In the genomic region with DNA sequence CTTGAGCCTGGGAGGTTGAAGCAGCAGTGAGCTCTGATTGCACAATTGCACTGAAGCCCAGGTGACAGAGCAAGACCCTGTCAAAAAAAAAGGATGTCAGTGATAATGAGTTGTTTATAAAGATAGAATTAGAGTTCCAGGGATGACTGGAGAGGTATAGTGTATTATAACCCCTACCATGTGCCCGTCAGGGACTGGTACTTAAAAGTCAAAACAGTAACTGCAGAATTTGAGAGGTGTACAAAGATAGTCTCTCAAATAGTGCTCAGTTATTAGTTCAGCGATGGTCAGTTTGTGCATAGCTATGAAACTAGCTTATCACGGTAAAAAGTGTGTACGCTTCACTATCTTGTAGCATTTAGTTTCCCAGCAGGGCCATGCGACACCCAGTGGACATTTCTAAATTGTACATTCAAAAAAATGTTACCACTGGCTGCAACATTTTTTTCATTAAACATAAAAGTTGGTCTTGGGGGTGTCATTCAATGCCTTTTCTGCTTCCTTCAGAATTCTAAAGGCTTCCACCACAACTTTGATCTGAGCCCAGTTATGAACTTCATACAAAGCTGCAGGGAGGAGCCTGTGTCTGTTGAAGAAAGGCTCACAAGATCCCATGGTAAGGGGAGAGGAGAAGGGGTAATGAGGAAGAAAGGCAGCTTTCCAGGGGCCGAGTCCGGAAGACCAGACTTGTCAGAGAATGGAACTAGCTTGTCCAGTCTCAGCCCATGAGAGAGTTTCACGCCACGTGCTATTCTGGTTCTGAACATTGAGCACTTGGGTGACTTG, we compare ENCODE assay signal across 9 cellular contexts. TPM values are rescaled to one million over a fixed set of nuclear protein-coding genes. Genes with fewer than 3 reads are reported as not detected.
DNase-seq lines count a peak whose midpoint lies in the region; ATAC-seq and TF ChIP-seq lines count a peak whose summit lies in the region.
"Had no signal": no experiment of that assay in that cellular context is flagged by ENCODE, and none has a peak within 500 bp of the region (broad histone marks: within the 10 kb centered on the region; RNA-seq: fewer than 3 reads in every experiment).

No MANE protein-coding gene starts in this region.

- H3T11ph ChIP-seq in H9 (ENCODE audit: low read length) = no peak overlapping the region

- H3K36me3 Mint-ChIP-seq in H9 (ENCODE audit: insufficient read depth in 1 of 3, low read depth in 3 of 3) = no peaks in the 10 kb centered on the region; a peak in 1 of 7 replicates

- H3K4me3 ChIP-seq in BE2C (ENCODE audit: low read depth, low read length) = no peak overlapping the region
- H3K4me3 ChIP-seq in SU-DHL-6 (ENCODE audit: insufficient read depth, low read length, poor library complexity, severe bottlenecking) = no peak overlapping the region
- no peak overlapping the region for H3K4me3 ChIP-seq in gastroesophageal sphincter

- H3K14ac ChIP-seq in H9 (ENCODE audit: insufficient read depth, low read length) = no peak overlapping the region

- no peak overlapping the region for H4K5ac ChIP-seq in H9 (ENCODE audit: insufficient read length, low read depth, low read length)

- no peak for DNase-seq in BE2C
- DNase-seq in H9 = no peak
- DNase-seq in hepatic stellate cell (ENCODE audit: low spot score) = peak; percentile 61
- no peak for DNase-seq in head of caudate nucleus
- DNase-seq: NCI-H2029 treated with DMSO at 0.1 percent for 48 hours had no signal

- H3F3A ChIP-seq in SU-DHL-6 (ENCODE audit: insufficient read depth) = no peaks in the 10 kb centered on the region

- H3K79me2 ChIP-seq in H9 (ENCODE audit: insufficient read depth, low read length) = no peaks in the 10 kb centered on the region
- H3K79me2 ChIP-seq in SU-DHL-6 (ENCODE audit: insufficient read depth, low read length) = no peaks in the 10 kb centered on the region

- no peaks in the 10 kb centered on the region for H3K27me3 ChIP-seq in BE2C
- H3K27me3 ChIP-seq in H9 (ENCODE audit: insufficient read depth, low read length) = no peaks in the 10 kb centered on the region
- no peaks in the 10 kb centered on the region for H3K27me3 ChIP-seq in SU-DHL-6 (ENCODE audit: low read length)
- H3K27me3 ChIP-seq in gastroesophageal sphincter = no peaks in the 10 kb centered on the region

- H2AFZ ChIP-seq in H9 (ENCODE audit: low read length) = no peak overlapping the region
- H2AFZ ChIP-seq in SU-DHL-6 (ENCODE audit: low read depth, low read length, severe bottlenecking) = no peak overlapping the region

- no peak overlapping the region for H3K18ac ChIP-seq in H9 (ENCODE audit: insufficient read length, low read depth, low read length)

- no peak overlapping the region for H2BK5ac ChIP-seq in H9 (ENCODE audit: insufficient read length, low read length)

- H3K9ac ChIP-seq in H9 (ENCODE audit: extremely low read depth, insufficient read length, low read length) = no peak overlapping the region
- H3K9ac ChIP-seq in SU-DHL-6 (ENCODE audit: low read length) = no peak overlapping the region

- H2BK20ac ChIP-seq in H9 (ENCODE audit: low read depth, low read length, poor library complexity, severe bottlenecking) = no peak overlapping the region

- H3K27ac Mint-ChIP-seq in H9 = no peak overlapping the region

- H3K56ac ChIP-seq in H9 (ENCODE audit: insufficient read length, low read depth, low read length) = no peak overlapping the region

- WGBS in H9 (ENCODE audit: extremely low coverage, insufficient read length, low lambda C conversion rate) = no CpG with 5 or more reads among the region's 9 CpGs
- WGBS in gastroesophageal sphincter (ENCODE audit: low coverage in 1 of 2), 2 donors = 61 to 67% methylated on average over 4 to 8 of the region's 9 CpGs

- no peak overlapping the region for H2BK12ac ChIP-seq in H9 (ENCODE audit: insufficient read length, low read depth, low read length)

- no peak overlapping the region for H4K8ac ChIP-seq in H9 (replicated peaks; ENCODE audit: insufficient read length, low read depth, low read length)

- H3K23ac ChIP-seq in H9 (ENCODE audit: insufficient read length, low read depth, low read length) = no peak overlapping the region

- no peaks in the 10 kb centered on the region for H3K9me3 ChIP-seq in BE2C
- no peaks in the 10 kb centered on the region for H3K9me3 ChIP-seq in H9 (ENCODE audit: control insufficient read depth, low read depth, low read length)
- H3K9me3 ChIP-seq in SU-DHL-6 (ENCODE audit: insufficient read depth, low read length) = no peaks in the 10 kb centered on the region
- no peaks in the 10 kb centered on the region for H3K9me3 ChIP-seq in gastroesophageal sphincter

- H3K27ac ChIP-seq in H9 (ENCODE audit: insufficient read length, low read depth, low read length) (no peak overlapping the region), SU-DHL-6 (ENCODE audit: low read depth, low read length) (no peak overlapping the region), gastroesophageal sphincter (no peak overlapping the region)

- H3K9me3 Mint-ChIP-seq in H9 = no peaks in the 10 kb centered on the region

- H3K27me3 Mint-ChIP-seq in H9 (ENCODE audit: low read depth) = no peaks in the 10 kb centered on the region

- TF ChIP-seq EP300 in gastroesophageal sphincter (IDR thresholded peaks at IDR 0.05) = no peak

- TF ChIP-seq CTCF in BE2C (IDR thresholded peaks at IDR 0.05; ENCODE audit: low read depth, low read length) (peak; percentile 13; the same call in 1 of the 2 replicates), H9 (conservative IDR thresholded peaks at IDR 0.05) (peak; percentile 57), SU-DHL-6 (IDR thresholded peaks at IDR 0.05; ENCODE audit: insufficient read depth, low read length, poor library complexity, severe bottlenecking) (peak; percentile 11), gastroesophageal sphincter (IDR thresholded peaks at IDR 0.05) (peak in 2 of 4 experiments; percentile 14 to 39)

- H3K4me2 ChIP-seq in H9 (ENCODE audit: insufficient read depth, insufficient read length, low read length) (no peak overlapping the region), SU-DHL-6 (ENCODE audit: low read depth, low read length, poor library complexity, severe bottlenecking) (no peak overlapping the region)

- no peak overlapping the region for H4K91ac ChIP-seq in H9 (ENCODE audit: insufficient read length, low read depth, low read length)

- no peaks in the 10 kb centered on the region for H3K9me2 ChIP-seq in SU-DHL-6 (replicated peaks; ENCODE audit: insufficient read depth, low read length)

- no peak overlapping the region for H3K4me3 Mint-ChIP-seq in H9

- ATAC-seq in HG03135 (IDR thresholded peaks at IDR 0.05; ENCODE audit: unreplicated experiment) (no peak), GM21360 (IDR thresholded peaks at IDR 0.05; ENCODE audit: unreplicated experiment) (no peak), gastroesophageal sphincter (no peak)

- no peaks in the 10 kb centered on the region for H3K23me2 ChIP-seq in H9 (ENCODE audit: insufficient read length, low read depth, low read length, poor library complexity, severe bottlenecking)

- H2AK5ac ChIP-seq in H9 (ENCODE audit: insufficient read length, low read length) = no peak overlapping the region

- H3K4ac ChIP-seq in H9 (ENCODE audit: low read depth, low read length) = no peak overlapping the region

- H3K4me1 ChIP-seq in BE2C (no peaks in the 10 kb centered on the region), H9 (ENCODE audit: insufficient read depth, low read length) (no peaks in the 10 kb centered on the region), gastroesophageal sphincter (no peaks in the 10 kb centered on the region)

- H2BK15ac ChIP-seq in H9 (ENCODE audit: low read depth, low read length) = no peak overlapping the region

- no peak for TF ChIP-seq POLR2A in gastroesophageal sphincter (IDR thresholded peaks at IDR 0.05)

- H3K36me3 ChIP-seq in BE2C = no peaks in the 10 kb centered on the region
- H3K36me3 ChIP-seq in SU-DHL-6 (ENCODE audit: low read length) = no peaks in the 10 kb centered on the region
- no peaks in the 10 kb centered on the region for H3K36me3 ChIP-seq in gastroesophageal sphincter

- no peaks in the 10 kb centered on the region for H4K20me1 ChIP-seq in H9 (ENCODE audit: control insufficient read depth, insufficient read depth, insufficient read length)
- H4K20me1 ChIP-seq in SU-DHL-6 (ENCODE audit: low read depth, low read length) = no peaks in the 10 kb centered on the region

- no peak overlapping the region for H2BK120ac ChIP-seq in H9 (ENCODE audit: low read depth, low read length, poor library complexity, severe bottlenecking)

- H3K79me1 ChIP-seq in H9 (ENCODE audit: insufficient read depth, low read depth, low read length, poor library complexity, severe bottlenecking) = no peaks in the 10 kb centered on the region

- intact Hi-C loops in head of caudate nucleus (cut with DNase I) = no loop called here

- peaks cover 7 to 8% of the 10 kb centered on the region in 2 experiments; a peak in 3 of 4 replicates for H3K4me1 Mint-ChIP-seq in H9

RNA-seq across cellular contexts. Expression of gene GYG2, which starts 9.2 kb away (rescaled TPM):
- 1.1 TPM for polyA plus RNA-seq in BE2C (2012; ENCODE audit: insufficient read depth, insufficient read length, low read depth)
- total RNA-seq in H9 (2021) (95.9 and 99.9 TPM in 2 replicates), gastroesophageal sphincter (10 to 100 TPM in 2 of 4 donors, 1 to 10 TPM in 2; 3.8 to 13.7 (median 8.5) TPM)
